Comparison of ENCODE assay signal across 16 cellular contexts in the genomic region with DNA sequence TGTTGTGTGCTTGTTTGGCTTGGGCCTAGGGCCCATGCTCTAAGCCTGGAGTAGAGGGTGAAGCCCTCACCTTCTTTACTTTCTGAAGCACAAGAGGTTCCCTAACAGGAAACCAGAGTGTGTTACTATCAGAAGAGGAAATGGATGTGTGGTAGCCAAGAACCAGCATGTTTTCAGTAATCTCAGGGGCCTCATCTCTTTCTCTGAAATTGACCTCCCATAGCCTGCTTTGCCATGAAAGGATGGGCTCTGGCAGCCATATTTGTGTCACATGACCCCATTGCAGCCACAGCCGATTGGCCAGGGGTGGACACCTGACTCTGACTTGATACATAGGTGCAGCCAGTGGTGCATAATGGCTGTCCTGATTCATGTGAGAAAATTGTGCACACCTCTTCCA. TPM values are rescaled to one million over a fixed set of nuclear protein-coding genes. Genes with fewer than 3 reads are reported as not detected.
A peak's percentile ranks its signal among the peaks of the same experiment; 100 is the strongest.
DNase-seq lines count a peak whose midpoint lies in the region; ATAC-seq and TF ChIP-seq lines count a peak whose summit lies in the region.
"Had no signal": no experiment of that assay in that cellular context is flagged by ENCODE, and none has a peak within 500 bp of the region (broad histone marks: within the 10 kb centered on the region; RNA-seq: fewer than 3 reads in every experiment).

No MANE protein-coding gene starts in this region.

- CTCF ChIA-PET in activated naive CD4-positive, alpha-beta T cell treated with anti-CD3 and anti-CD28 coated beads, Interleukin-2, amount 10 ng/mL, durations not matched to agents 7 days and 5 days (lab: Charles Lee) = no interaction called here
- CTCF ChIA-PET in OCI-LY7 (lab: Charles Lee; ENCODE audit: unreplicated experiment) = no interaction called here

- peak; percentile 71 for DNase-seq in activated naive CD4-positive, alpha-beta T cell treated with anti-CD3 and anti-CD28 coated beads, Interleukin-2, amount 10 ng/mL, durations not matched to agents 7 days and 5 days
- no peak for DNase-seq in activated naive CD4-positive, alpha-beta T cell (lab: John Stamatoyannopoulos, UW)
- peak; percentile 11 for DNase-seq in OCI-LY7 (ENCODE audit: low spot score)
- DNase-seq in activated naive CD8-positive, alpha-beta T cell treated with anti-CD3 and anti-CD28 coated beads for 36 hours = peak; percentile 26
- peak; percentile 16 for DNase-seq in stimulated activated naive CD8-positive, alpha-beta T cell treated with anti-CD3 and anti-CD28 coated beads, Interleukin-15, Interleukin-2, amounts not matched to agents 100 U/mL and 50 U/mL, for 24 hours
- DNase-seq in NOMO-1 treated with DMSO at 0.1 percent for 48 hours (lab: John Stamatoyannopoulos, UW; ENCODE audit: unreplicated experiment) = no peak
- DNase-seq in NCI-H1048 (lab: John Stamatoyannopoulos, UW) = no peak
- DNase-seq: activated B cell treated with CpG ODN at 0.5 μM for 24 hours, NCI-H1436, SHP77 had no signal

- H3K36me3 ChIP-seq in OCI-LY7 (ENCODE audit: insufficient read depth, low read length) = peaks cover 8% of the 10 kb centered on the region; the same call in 1 of the 2 replicates

- no peaks in the 10 kb centered on the region for H3K9me2 ChIP-seq in OCI-LY7 (ENCODE audit: insufficient read depth, low read length)

- H4K20me1 ChIP-seq in OCI-LY7 (ENCODE audit: insufficient read depth, low read length) = no peaks in the 10 kb centered on the region

- H3K9me3 Mint-ChIP-seq in activated naive CD4-positive, alpha-beta T cell treated with anti-CD3 and anti-CD28 coated beads, Interleukin-2, amount 10 ng/mL, durations not matched to agents 7 days and 5 days = peaks cover 7% of the 10 kb centered on the region
- peaks cover 3% of the 10 kb centered on the region for H3K9me3 Mint-ChIP-seq in activated naive CD8-positive, alpha-beta T cell treated with anti-CD3 and anti-CD28 coated beads for 36 hours
- H3K9me3 Mint-ChIP-seq: activated B cell treated with CpG ODN at 0.5 μM for 24 hours; mesothelial cell of epicardium; stimulated activated naive CD8-positive, alpha-beta T cell treated with anti-CD3 and anti-CD28 coated beads, Interleukin-15, Interleukin-2, amounts not matched to agents 100 ng/mL and 50 ng/mL, for 24 hours had no signal

- ATAC-seq in stimulated activated naive CD8-positive, alpha-beta T cell treated with anti-CD3 and anti-CD28 coated beads, Interleukin-15, Interleukin-2, amounts not matched to agents 100 U/mL and 50 U/mL, for 24 hours = no peak
- no peak for ATAC-seq in HG03565 (IDR thresholded peaks at IDR 0.05; ENCODE audit: unreplicated experiment)

- intact Hi-C loops in OCI-LY7 (cut with micrococcal nuclease; ENCODE audit: unreplicated experiment) = no loop called here

- peak overlapping the region; percentile 51; the same call in 1 of the 2 replicates for H2AFZ ChIP-seq in OCI-LY7 (ENCODE audit: low read length)

- peak overlapping the region; percentile 84 for H3K27ac Mint-ChIP-seq in activated naive CD4-positive, alpha-beta T cell treated with anti-CD3 and anti-CD28 coated beads, Interleukin-2, amount 10 ng/mL, durations not matched to agents 7 days and 5 days
- peak overlapping the region; percentile 63 for H3K27ac Mint-ChIP-seq in activated naive CD8-positive, alpha-beta T cell treated with anti-CD3 and anti-CD28 coated beads for 36 hours
- H3K27ac Mint-ChIP-seq: activated B cell treated with CpG ODN at 0.5 μM for 24 hours; mesothelial cell of epicardium; progenitor cell of endocrine pancreas; stimulated activated naive CD8-positive, alpha-beta T cell treated with anti-CD3 and anti-CD28 coated beads, Interleukin-15, Interleukin-2, amounts not matched to agents 100 ng/mL and 50 ng/mL, for 24 hours had no signal

- POLR2A ChIA-PET in OCI-LY7 (lab: Charles Lee) = no interaction called here

- H3K4me3 ChIP-seq in OCI-LY7 (ENCODE audit: low read depth, low read length, poor library complexity, severe bottlenecking) = no peak overlapping the region
- H3K4me3 ChIP-seq: adrenal gland had no signal

- peaks cover 31% of the 10 kb centered on the region for H3K27me3 Mint-ChIP-seq in activated naive CD4-positive, alpha-beta T cell treated with anti-CD3 and anti-CD28 coated beads, Interleukin-2, amount 10 ng/mL, durations not matched to agents 7 days and 5 days
- peaks cover 11% of the 10 kb centered on the region for H3K27me3 Mint-ChIP-seq in activated naive CD8-positive, alpha-beta T cell treated with anti-CD3 and anti-CD28 coated beads for 36 hours

- peaks cover 33% of the 10 kb centered on the region for H3K4me1 Mint-ChIP-seq in activated naive CD4-positive, alpha-beta T cell treated with anti-CD3 and anti-CD28 coated beads, Interleukin-2, amount 10 ng/mL, durations not matched to agents 7 days and 5 days
- peaks cover 12% of the 10 kb centered on the region for H3K4me1 Mint-ChIP-seq in activated naive CD8-positive, alpha-beta T cell treated with anti-CD3 and anti-CD28 coated beads for 36 hours

- H3K4me2 ChIP-seq in OCI-LY7 (ENCODE audit: low read length) = no peak overlapping the region

- H3K4me3 Mint-ChIP-seq in activated naive CD4-positive, alpha-beta T cell treated with anti-CD3 and anti-CD28 coated beads, Interleukin-2, amount 10 ng/mL, durations not matched to agents 7 days and 5 days = no peak overlapping the region
- no peak overlapping the region for H3K4me3 Mint-ChIP-seq in activated naive CD8-positive, alpha-beta T cell treated with anti-CD3 and anti-CD28 coated beads for 36 hours
- H3K4me3 Mint-ChIP-seq: activated B cell treated with CpG ODN at 0.5 μM for 24 hours; mesothelial cell of epicardium; stimulated activated naive CD8-positive, alpha-beta T cell treated with anti-CD3 and anti-CD28 coated beads, Interleukin-15, Interleukin-2, amounts not matched to agents 100 ng/mL and 50 ng/mL, for 24 hours had no signal

- no peak for TF ChIP-seq CTCF in OCI-LY7 (conservative IDR thresholded peaks at IDR 0.05; ENCODE audit: low read length)

- H3K36me3 Mint-ChIP-seq in activated naive CD4-positive, alpha-beta T cell treated with anti-CD3 and anti-CD28 coated beads, Interleukin-2, amount 10 ng/mL, durations not matched to agents 7 days and 5 days = peaks cover 25% of the 10 kb centered on the region
- peaks cover 9% of the 10 kb centered on the region for H3K36me3 Mint-ChIP-seq in activated naive CD8-positive, alpha-beta T cell treated with anti-CD3 and anti-CD28 coated beads for 36 hours

- H3K27ac ChIP-seq in OCI-LY7 (ENCODE audit: low read depth, low read length, poor library complexity, severe bottlenecking) = no peak overlapping the region

- BruUV-seq in OCI-LY7 (replicated peaks; lab: Mats Ljungman, UMichigan) = no TSS peak

- no peaks in the 10 kb centered on the region for H3K4me1 ChIP-seq in OCI-LY7 (ENCODE audit: insufficient read depth, low read length, poor library complexity, severe bottlenecking)

- H3K9me3 ChIP-seq in OCI-LY7 (ENCODE audit: low read length) = 0 out of 2 replicates have a peak, but pooled peaks cover 4% of the 10 kb centered on the region
- H3K9me3 ChIP-seq: adrenal gland had no signal

- H3K79me2 ChIP-seq in OCI-LY7 (ENCODE audit: insufficient read depth, low read depth, low read length) = no peaks in the 10 kb centered on the region

RNA-seq across cellular contexts. Expression of a gene that starts 18.6 kb away (rescaled TPM):
- not detected in 2 replicates for total RNA-seq in OCI-LY7 (2014; rRNA removed; shearing (Covaris generic))
- total RNA-seq in OCI-LY7 (2022) = not detected in 2 replicates
- not detected for total RNA-seq in activated naive CD8-positive, alpha-beta T cell treated with anti-CD3 and anti-CD28 coated beads for 36 hours
- total RNA-seq: activated B cell treated with CpG ODN at 0.5 μM for 24 hours, HT1080 had no signal

RNA-seq across cellular contexts. Expression of a gene that starts 46.0 kb away (rescaled TPM):
- 8.9 and 10.2 TPM in 2 replicates for total RNA-seq in OCI-LY7 (2014; rRNA removed; shearing (Covaris generic))
- total RNA-seq in OCI-LY7 (2022) = 26.1 and 29.0 TPM in 2 replicates
- total RNA-seq in activated naive CD8-positive, alpha-beta T cell treated with anti-CD3 and anti-CD28 coated beads for 36 hours = 1 to 10 TPM; 7.2 to 9.2 TPM

Comparison
In these comparisons a context has a peak if more than half of its experiments do, and no peak if none do; other contexts are left out.
1. DNase-seq: peak in activated naive CD4-positive, alpha-beta T cell treated with anti-CD3 and anti-CD28 coated beads, Interleukin-2, amount 10 ng/mL, durations not matched to agents 7 days and 5 days (single experiment), OCI-LY7 (single experiment), activated naive CD8-positive, alpha-beta T cell treated with anti-CD3 and anti-CD28 coated beads for 36 hours (single experiment) and stimulated activated naive CD8-positive, alpha-beta T cell treated with anti-CD3 and anti-CD28 coated beads, Interleukin-15, Interleukin-2, amounts not matched to agents 100 U/mL and 50 U/mL, for 24 hours (single experiment); none in activated naive CD4-positive, alpha-beta T cell (0 of 4), NOMO-1 treated with DMSO at 0.1 percent for 48 hours (single experiment) and NCI-H1048 (single experiment).